In genomic region chr1:170017478-170017877, GRCh38 we compare ENCODE assay signal across 9 cellular contexts.
"Had no signal": no experiment of that assay in that cellular context is flagged by ENCODE, and none has a peak within 500 bp of the region (broad histone marks: within the 10 kb centered on the region; RNA-seq: fewer than 3 reads in every experiment).

No MANE protein-coding gene starts in this region.

- H3K9ac ChIP-seq: GM23248 had no signal

- DNase-seq: GM23248, GOT3, H7, HFFc6, IMR-90 had no signal

- H3K4me1 ChIP-seq: HAP-1 had no signal

- ATAC-seq: HCT116, K562 had no signal

- H3K9me3 ChIP-seq: HAP-1 had no signal

- FAIRE-seq: K562 had no signal

- H3K4me3 ChIP-seq: GM23248, HAP-1, K562 had no signal

- H2AFZ ChIP-seq: GM23248 had no signal

- H3K27ac ChIP-seq: GM23248, HL-60 had no signal
